10 cellular contexts compared by ENCODE assay signal in the genomic region with DNA sequence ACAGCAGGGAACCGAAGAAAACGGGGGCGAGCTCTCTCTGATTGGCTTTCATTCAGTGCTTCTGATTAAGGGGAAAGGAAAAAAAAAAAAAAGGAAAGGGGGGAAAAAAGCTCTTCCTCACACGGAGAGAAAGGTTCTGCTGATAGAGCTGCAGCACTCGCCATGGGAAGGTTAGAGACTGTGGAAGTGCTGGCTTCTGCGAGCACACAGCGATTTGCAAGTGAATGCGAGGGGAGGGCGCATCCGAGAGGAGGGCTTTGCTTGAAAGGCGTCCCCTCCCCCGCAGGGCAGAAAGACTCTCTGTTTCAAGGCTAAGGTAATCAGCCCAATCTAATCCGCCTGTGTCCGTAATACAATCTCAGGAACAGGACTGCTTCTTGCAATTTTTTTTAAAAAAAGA. TPM values are rescaled to one million over a fixed set of nuclear protein-coding genes. Genes with fewer than 3 reads are reported as not detected.
A peak's percentile ranks its signal among the peaks of the same experiment; 100 is the strongest.
DNase-seq lines count a peak whose midpoint lies in the region; ATAC-seq and TF ChIP-seq lines count a peak whose summit lies in the region.
"Had no signal": no experiment of that assay in that cellular context is flagged by ENCODE, and none has a peak within 500 bp of the region (broad histone marks: within the 10 kb centered on the region; RNA-seq: fewer than 3 reads in every experiment).

A gene (minus strand): TSS at position 222 of the 400 bp plus-strand sequence. CDS start 51,488 bp downstream, outside the sequence.

- H3K27me3 Mint-ChIP-seq in stimulated activated naive B cell treated with anti-CD40 and anti-IgM and Interleukin-4, amounts not matched to agents 10 μg/mL and 1 μg/mL and 100 μg/mL, for 72 hours, result no peaks in the 10 kb centered on the region
- no peaks in the 10 kb centered on the region for H3K27me3 Mint-ChIP-seq in activated T-cell treated with anti-CD3 and anti-CD28 coated beads, Interleukin-2, amount 50 U/mL, for 4 hours (ENCODE audit: low read depth)
- H3K27me3 Mint-ChIP-seq: activated CD4-positive, alpha-beta T cell treated with anti-CD3 and anti-CD28 coated beads, Interleukin-2, amount 10 ng/mL, durations not matched to agents 24 days and 14 days had no signal

- H3K4me3 Mint-ChIP-seq in stimulated activated naive B cell treated with anti-CD40 and anti-IgM and Interleukin-4, amounts not matched to agents 10 μg/mL and 1 μg/mL and 100 μg/mL, for 72 hours, result no peak within 1 kb of the TSS
- H3K4me3 Mint-ChIP-seq in activated T-cell treated with anti-CD3 and anti-CD28 coated beads, Interleukin-2, amount 50 U/mL, for 4 hours, result no peak within 1 kb of the TSS
- H3K4me3 Mint-ChIP-seq: activated CD4-positive, alpha-beta T cell treated with anti-CD3 and anti-CD28 coated beads, Interleukin-2, amount 10 ng/mL, durations not matched to agents 24 days and 14 days had no signal

- H3K9me3 Mint-ChIP-seq in stimulated activated naive B cell treated with anti-CD40 and anti-IgM and Interleukin-4, amounts not matched to agents 10 μg/mL and 1 μg/mL and 100 μg/mL, for 72 hours, result peaks cover 0 to under 1% of the 10 kb centered on the region in 2 donors
- H3K9me3 Mint-ChIP-seq in activated T-cell treated with anti-CD3 and anti-CD28 coated beads, Interleukin-2, amount 50 U/mL, for 4 hours, result no peaks in the 10 kb centered on the region
- H3K9me3 Mint-ChIP-seq: activated CD4-positive, alpha-beta T cell treated with anti-CD3 and anti-CD28 coated beads, Interleukin-2, amount 10 ng/mL, durations not matched to agents 24 days and 14 days had no signal

- H3K27me3 ChIP-seq in H7 (ENCODE audit: control insufficient read depth, insufficient read depth, low read length), result peaks cover 11% of the 10 kb centered on the region; the same call in 1 of the 2 replicates

- no peak within 1 kb of the TSS for H3K27ac Mint-ChIP-seq in stimulated activated naive B cell treated with anti-CD40 and anti-IgM and Interleukin-4, amounts not matched to agents 10 μg/mL and 1 μg/mL and 100 μg/mL, for 72 hours
- H3K27ac Mint-ChIP-seq: activated CD4-positive, alpha-beta T cell treated with anti-CD3 and anti-CD28 coated beads, Interleukin-2, amount 10 ng/mL, durations not matched to agents 24 days and 14 days had no signal

- H3K36me3 ChIP-seq in H7 (replicated peaks; ENCODE audit: control insufficient read depth, insufficient read depth, low read length), result no peaks in the 10 kb centered on the region

- no peak for TF ChIP-seq CTCF in fibroblast of pulmonary artery (IDR thresholded peaks at IDR 0.05; ENCODE audit: low read length, missing control alignments)

- DNase-seq in H7 (peak; percentile 37), fibroblast of pulmonary artery (ENCODE audit: low read depth) (peak; percentile 7), pons (ENCODE audit: low spot score) (peak; percentile 64)
- no peak for DNase-seq in stimulated activated naive B cell treated with anti-CD40 and anti-IgM and Interleukin-4, amounts not matched to agents 10 μg/mL and 1 μg/mL and 100 μg/mL, for 72 hours
- no peak for DNase-seq in central memory CD4-positive, alpha-beta T cell
- DNase-seq in activated T-cell treated with anti-CD3 and anti-CD28 coated beads, Interleukin-2, amount 50 U/mL, for 4 hours, result no peak
- DNase-seq: activated CD4-positive, alpha-beta T cell treated with anti-CD3 and anti-CD28 coated beads, Interleukin-2, amount 10 ng/mL, durations not matched to agents 24 days and 14 days; IMR-90 had no signal

- no peaks in the 10 kb centered on the region for H3K4me1 Mint-ChIP-seq in stimulated activated naive B cell treated with anti-CD40 and anti-IgM and Interleukin-4, amounts not matched to agents 10 μg/mL and 1 μg/mL and 100 μg/mL, for 72 hours
- no peaks in the 10 kb centered on the region for H3K4me1 Mint-ChIP-seq in activated T-cell treated with anti-CD3 and anti-CD28 coated beads, Interleukin-2, amount 50 U/mL, for 4 hours (ENCODE audit: low read depth)
- H3K4me1 Mint-ChIP-seq: activated CD4-positive, alpha-beta T cell treated with anti-CD3 and anti-CD28 coated beads, Interleukin-2, amount 10 ng/mL, durations not matched to agents 24 days and 14 days had no signal

- H3K4me3 ChIP-seq in H7 (ENCODE audit: insufficient read depth, low read depth, low read length), result peak within 1 kb of the TSS; percentile 10
- peak within 1 kb of the TSS; percentile 32 for H3K4me3 ChIP-seq in fibroblast of pulmonary artery (replicated peaks; ENCODE audit: low read depth, low read length)

- no peak for ATAC-seq in stimulated activated naive B cell treated with anti-CD40 and anti-IgM and Interleukin-4, amounts not matched to agents 10 μg/mL and 1 μg/mL and 100 μg/mL, for 72 hours (replicated peaks)
- no peak for ATAC-seq in activated T-cell treated with anti-CD3 and anti-CD28 coated beads, Interleukin-2, amount 50 U/mL, for 4 hours
- no peak for ATAC-seq in HG02884 (IDR thresholded peaks at IDR 0.05; ENCODE audit: unreplicated experiment)

- no peaks in the 10 kb centered on the region for H3K36me3 Mint-ChIP-seq in stimulated activated naive B cell treated with anti-CD40 and anti-IgM and Interleukin-4, amounts not matched to agents 10 μg/mL and 1 μg/mL and 100 μg/mL, for 72 hours
- H3K36me3 Mint-ChIP-seq in activated T-cell treated with anti-CD3 and anti-CD28 coated beads, Interleukin-2, amount 50 U/mL, for 4 hours (ENCODE audit: insufficient read depth), result no peaks in the 10 kb centered on the region

TF ChIP-seq in PFSK-1, 5 proteins besides CTCF, POLR2A, EP300 and RAD21:
- TF ChIP-seq FOXP2 (optimal IDR thresholded peaks at IDR 0.05; ENCODE audit: borderline replicate concordance, extremely low read depth, extremely low read length, insufficient read depth), result peak; percentile 61
- TF ChIP-seq, protein P1, sequence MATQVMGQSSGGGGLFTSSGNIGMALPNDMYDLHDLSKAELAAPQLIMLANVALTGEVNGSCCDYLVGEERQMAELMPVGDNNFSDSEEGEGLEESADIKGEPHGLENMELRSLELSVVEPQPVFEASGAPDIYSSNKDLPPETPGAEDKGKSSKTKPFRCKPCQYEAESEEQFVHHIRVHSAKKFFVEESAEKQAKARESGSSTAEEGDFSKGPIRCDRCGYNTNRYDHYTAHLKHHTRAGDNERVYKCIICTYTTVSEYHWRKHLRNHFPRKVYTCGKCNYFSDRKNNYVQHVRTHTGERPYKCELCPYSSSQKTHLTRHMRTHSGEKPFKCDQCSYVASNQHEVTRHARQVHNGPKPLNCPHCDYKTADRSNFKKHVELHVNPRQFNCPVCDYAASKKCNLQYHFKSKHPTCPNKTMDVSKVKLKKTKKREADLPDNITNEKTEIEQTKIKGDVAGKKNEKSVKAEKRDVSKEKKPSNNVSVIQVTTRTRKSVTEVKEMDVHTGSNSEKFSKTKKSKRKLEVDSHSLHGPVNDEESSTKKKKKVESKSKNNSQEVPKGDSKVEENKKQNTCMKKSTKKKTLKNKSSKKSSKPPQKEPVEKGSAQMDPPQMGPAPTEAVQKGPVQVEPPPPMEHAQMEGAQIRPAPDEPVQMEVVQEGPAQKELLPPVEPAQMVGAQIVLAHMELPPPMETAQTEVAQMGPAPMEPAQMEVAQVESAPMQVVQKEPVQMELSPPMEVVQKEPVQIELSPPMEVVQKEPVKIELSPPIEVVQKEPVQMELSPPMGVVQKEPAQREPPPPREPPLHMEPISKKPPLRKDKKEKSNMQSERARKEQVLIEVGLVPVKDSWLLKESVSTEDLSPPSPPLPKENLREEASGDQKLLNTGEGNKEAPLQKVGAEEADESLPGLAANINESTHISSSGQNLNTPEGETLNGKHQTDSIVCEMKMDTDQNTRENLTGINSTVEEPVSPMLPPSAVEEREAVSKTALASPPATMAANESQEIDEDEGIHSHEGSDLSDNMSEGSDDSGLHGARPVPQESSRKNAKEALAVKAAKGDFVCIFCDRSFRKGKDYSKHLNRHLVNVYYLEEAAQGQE (IDR thresholded peaks at IDR 0.05; ENCODE audit: insufficient read depth in 1 of 2, low read depth in 2 of 2, low read length in 2 of 2), result no peak

RNA-seq across cellular contexts. Expression of the gene that starts here (rescaled TPM):
- 0.33 and 0.55 TPM in 2 replicates for total RNA-seq in H7 (2014; rRNA removed; shearing (Covaris generic))
- 0.92 TPM for polyA plus RNA-seq in PFSK-1 (2012; ENCODE audit: insufficient read length, low read depth)
- total RNA-seq in activated T-cell treated with anti-CD3 and anti-CD28 coated beads, Interleukin-2, amount 50 U/mL, for 4 hours, result not detected
- total RNA-seq: activated CD4-positive, alpha-beta T cell treated with anti-CD3 and anti-CD28 coated beads, Interleukin-2, amount 10 ng/mL, durations not matched to agents 24 days and 14 days had no signal

Comparison
In these comparisons a context has a peak if more than half of its experiments do, and no peak if none do; other contexts are left out.
1. Peak in DNase-seq and H3K4me3 ChIP-seq in H7; RNA of the gene not detected or under 1 TPM.
2. DNase-seq: peak in fibroblast of pulmonary artery (single experiment) and pons (single experiment); none in stimulated activated naive B cell treated with anti-CD40 and anti-IgM and Interleukin-4, amounts not matched to agents 10 μg/mL and 1 μg/mL and 100 μg/mL, for 72 hours (single experiment), central memory CD4-positive, alpha-beta T cell (single experiment) and activated T-cell treated with anti-CD3 and anti-CD28 coated beads, Interleukin-2, amount 50 U/mL, for 4 hours (single experiment).